8 cellular contexts compared by ENCODE assay signal in the genomic region with DNA sequence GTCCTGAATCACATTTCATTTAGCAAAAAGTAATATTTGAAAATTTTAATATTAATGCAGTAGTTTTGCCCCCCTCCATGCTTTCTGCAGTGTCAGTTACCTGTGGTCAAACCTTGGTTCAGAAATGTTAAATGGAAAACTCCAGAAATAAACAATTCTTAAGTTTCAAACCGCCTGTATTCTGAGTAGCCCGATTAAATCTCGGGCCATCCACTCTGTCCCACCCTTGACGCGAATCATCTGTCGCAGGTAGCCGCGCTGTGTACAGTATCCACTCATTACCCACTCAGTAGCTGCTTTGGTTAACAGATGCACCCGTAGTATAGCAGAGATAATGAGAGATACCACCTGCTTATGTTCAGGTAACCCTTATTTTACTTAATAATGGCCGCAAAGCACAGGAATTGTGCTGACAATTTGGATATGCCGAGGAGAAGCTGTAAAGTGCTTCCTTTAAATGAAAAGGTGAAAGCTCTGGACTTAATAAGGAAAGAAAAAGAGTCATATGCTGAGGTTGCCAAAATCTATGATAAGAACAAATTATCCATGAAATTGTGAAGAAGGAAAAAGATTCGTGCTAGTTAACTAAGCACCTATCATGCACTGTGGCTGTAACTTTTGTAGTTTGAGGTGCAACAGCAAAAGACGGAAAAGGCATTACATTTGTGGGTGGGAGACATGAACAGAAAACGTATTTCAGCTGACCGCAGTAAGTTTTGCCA. TPM values are rescaled to one million over a fixed set of nuclear protein-coding genes. Genes with fewer than 3 reads are reported as not detected.
DNase-seq lines count a peak whose midpoint lies in the region; ATAC-seq and TF ChIP-seq lines count a peak whose summit lies in the region.

No MANE protein-coding gene starts in this region.

- H3K27ac Mint-ChIP-seq in activated CD8-positive, alpha-beta T cell treated with anti-CD3 and anti-CD28 coated beads for 36 hours = peak overlapping the region; percentile 98
- peak overlapping the region; percentile 98 to 100 (median 100) for H3K27ac Mint-ChIP-seq in immature natural killer cell

- peaks cover 12 to 26% of the 10 kb centered on the region in 2 donors for H3K4me1 ChIP-seq in thoracic aorta (ENCODE audit: control insufficient read depth in 1 of 2, low read depth in 2 of 2)

- CTCF ChIA-PET in activated CD8-positive, alpha-beta T cell treated with anti-CD3 and anti-CD28 coated beads for 36 hours (lab: Charles Lee) = interaction anchor here (1.1 to 2.0 kb wide), 4 partner anchors 34 to 1035 kb away, joined by 3 to 7 read pairs (median 4); a partner anchor contains a TSS

- POLR2A ChIA-PET in activated CD8-positive, alpha-beta T cell treated with anti-CD3 and anti-CD28 coated beads for 36 hours (lab: Charles Lee) = interaction anchor here (0.9 to 2.8 kb wide), 5 partner anchors 8 to 100 kb away, joined by 3 to 17 read pairs (median 5); a partner anchor contains a TSS

- peaks cover 30% of the 10 kb centered on the region for H3K4me1 Mint-ChIP-seq in activated CD8-positive, alpha-beta T cell treated with anti-CD3 and anti-CD28 coated beads for 36 hours (ENCODE audit: low read depth)
- peaks cover 32 to 46% of the 10 kb centered on the region in 2 donors for H3K4me1 Mint-ChIP-seq in immature natural killer cell

- H3K36me3 ChIP-seq in thoracic aorta = no peaks in the 10 kb centered on the region

- H3K4me3 Mint-ChIP-seq in activated CD8-positive, alpha-beta T cell treated with anti-CD3 and anti-CD28 coated beads for 36 hours = peak overlapping the region; percentile 70
- peak overlapping the region; percentile 85 to 98 (median 91) for H3K4me3 Mint-ChIP-seq in immature natural killer cell

- no peak for TF ChIP-seq CTCF in activated CD8-positive, alpha-beta T cell treated with anti-CD3 and anti-CD28 coated beads for 36 hours (IDR thresholded peaks at IDR 0.05)
- no peak for TF ChIP-seq CTCF in thoracic aorta (IDR thresholded peaks at IDR 0.05)

- no peaks in the 10 kb centered on the region for H3K27me3 Mint-ChIP-seq in activated CD8-positive, alpha-beta T cell treated with anti-CD3 and anti-CD28 coated beads for 36 hours
- H3K27me3 Mint-ChIP-seq in immature natural killer cell (ENCODE audit: low read depth in 3 of 3) = peaks cover 5 to 14% (median 6%) of the 10 kb centered on the region in 3 donors

- intact Hi-C loops in activated CD8-positive, alpha-beta T cell treated with anti-CD3 and anti-CD28 coated beads for 36 hours (cut with micrococcal nuclease) = loop anchor here (10.0 kb wide), 2 partner anchors 100 to 180 kb away; a partner anchor contains a TSS

- H3K27ac ChIP-seq in thoracic aorta = peak overlapping the region; percentile 92 to 95

- no peaks in the 10 kb centered on the region for H3K27me3 ChIP-seq in thoracic aorta (replicated peaks; ENCODE audit: insufficient read depth)

- H3K9me3 Mint-ChIP-seq in activated CD8-positive, alpha-beta T cell treated with anti-CD3 and anti-CD28 coated beads for 36 hours = no peaks in the 10 kb centered on the region
- H3K9me3 Mint-ChIP-seq in immature natural killer cell = no peaks in the 10 kb centered on the region

- peak overlapping the region; percentile 98 for H3K4me3 ChIP-seq in thoracic aorta

- H3K9me3 ChIP-seq in thoracic aorta = no peaks in the 10 kb centered on the region

- in situ Hi-C loops in ACHN (cut with HindIII; ENCODE audit: low pct_ligation_motif_present, low pct_unique_long_range_greater_than_20kb, low sequenced_read_pairs) = no loop called here

- ATAC-seq in activated CD8-positive, alpha-beta T cell treated with anti-CD3 and anti-CD28 coated beads for 36 hours = no peak
- ATAC-seq in thoracic aorta (ENCODE audit: insufficient number of reproducible peaks, low FRiP score, low read depth) (no peak), GM21786 (IDR thresholded peaks at IDR 0.05; ENCODE audit: unreplicated experiment) (no peak)

- DNase-seq in activated CD4-positive, alpha-beta T cell treated with anti-CD3 and anti-CD28 coated beads for 48 hours = peak; percentile 9
- DNase-seq in activated CD4-positive, alpha-beta T cell treated with anti-CD3 and anti-CD28 coated beads, Interleukin-2, amount 50 U/mL, for 1 hour = no peak
- DNase-seq in activated CD8-positive, alpha-beta T cell treated with anti-CD3 and anti-CD28 coated beads for 36 hours = no peak
- no peak for DNase-seq in immature natural killer cell
- no peak for DNase-seq in thoracic aorta (ENCODE audit: low spot score)
- DNase-seq in stimulated activated naive CD4-positive, alpha-beta T cell treated with Interleukin-2 at 50 U/mL for 16 hours (lab: John Stamatoyannopoulos, UW) = no peak
- no peak for DNase-seq in ACHN

- peaks cover 4% of the 10 kb centered on the region for H3K36me3 Mint-ChIP-seq in activated CD8-positive, alpha-beta T cell treated with anti-CD3 and anti-CD28 coated beads for 36 hours (ENCODE audit: low read depth)
- H3K36me3 Mint-ChIP-seq in immature natural killer cell = no peaks in the 10 kb centered on the region

RNA-seq across cellular contexts. Expression of a gene that starts 0.9 kb away (rescaled TPM):
- 1 to 10 TPM; 7.7 to 8.4 TPM for total RNA-seq in activated CD8-positive, alpha-beta T cell treated with anti-CD3 and anti-CD28 coated beads for 36 hours
- polyA plus RNA-seq in immature natural killer cell = 10 to 100 TPM in 1 of 3 donors, 1 to 10 TPM in 2; 6.1 to 13.1 (median 6.8) TPM
- total RNA-seq in thoracic aorta = 10 to 100 TPM in 1 of 2 donors, 1 to 10 TPM in 1; 8.3 to 14.4 TPM
